In the genomic region with DNA sequence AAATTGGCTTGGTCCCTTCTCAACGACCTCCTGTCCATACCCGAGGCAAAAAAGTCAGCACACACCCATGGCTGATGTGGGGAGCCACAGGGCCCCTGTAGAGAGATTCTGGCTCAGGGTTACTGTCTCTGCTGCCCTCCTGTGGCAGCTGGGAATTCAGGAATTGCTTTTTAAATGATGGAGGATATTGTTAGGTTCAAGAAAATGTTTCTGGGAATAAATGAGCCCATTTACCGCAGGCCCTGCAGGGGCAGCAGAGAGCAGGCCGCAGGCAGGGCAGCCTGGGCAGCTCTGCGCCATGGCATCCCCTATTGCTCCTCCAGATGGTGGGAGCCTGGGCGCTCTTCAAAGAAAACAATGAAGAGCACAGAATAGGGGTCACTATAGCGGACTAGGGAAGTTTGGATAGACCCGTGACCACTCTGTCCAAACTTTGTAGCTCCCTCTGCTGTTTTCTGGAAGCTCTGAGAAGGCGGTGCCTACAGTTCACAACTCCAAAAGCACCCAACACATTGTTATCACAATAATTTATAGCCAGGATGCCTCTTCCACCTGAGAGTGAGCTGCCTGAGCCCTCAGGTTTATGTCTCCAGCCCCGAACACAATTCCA, we compare ENCODE assay signal across 8 cellular contexts.
A peak's percentile ranks its signal among the peaks of the same experiment; 100 is the strongest.
DNase-seq lines count a peak whose midpoint lies in the region; ATAC-seq and TF ChIP-seq lines count a peak whose summit lies in the region.

No MANE protein-coding gene starts in this region.

- H3K79me2 ChIP-seq in Karpas-422 (ENCODE audit: low read length) = no peaks in the 10 kb centered on the region

- intact Hi-C loops in lower leg skin (cut with DNase I; ENCODE audit: low total_unique reads) = no loop called here

- H3K9me2 ChIP-seq in Karpas-422 (replicated peaks; ENCODE audit: insufficient read depth, low read length) = no peaks in the 10 kb centered on the region

- no peak overlapping the region for H3K27ac ChIP-seq in Karpas-422 (ENCODE audit: low read length)

- TF ChIP-seq CTCF in kidney epithelial cell (IDR thresholded peaks at IDR 0.05; ENCODE audit: insufficient read depth, low read length, poor library complexity, severe bottlenecking) (peak; percentile 49), lower leg skin (IDR thresholded peaks at IDR 0.05) (no peak)

- DNase-seq in NCI-H82 (lab: John Stamatoyannopoulos, UW) = peak; percentile 73
- no peak for DNase-seq in NCI-H82 treated with DMSO at 0.1 percent for 48 hours (lab: John Stamatoyannopoulos, UW; ENCODE audit: unreplicated experiment)
- DNase-seq in Karpas-422 = peak; percentile 53
- DNase-seq in UCSD-AML1 (lab: John Stamatoyannopoulos, UW; ENCODE audit: unreplicated experiment) = peak; percentile 37
- no peak for DNase-seq in kidney epithelial cell (ENCODE audit: low read depth)
- no peak for DNase-seq in lower leg skin (ENCODE audit: low spot score in 2 of 2)

- H2AFZ ChIP-seq in Karpas-422 (ENCODE audit: low read length) = no peak overlapping the region

- no peak for TF ChIP-seq POLR2A in lower leg skin (IDR thresholded peaks at IDR 0.05)

- H3K9ac ChIP-seq in Karpas-422 (ENCODE audit: low read length) = no peak overlapping the region

- no peaks in the 10 kb centered on the region for H3K27me3 ChIP-seq in Karpas-422 (ENCODE audit: low read length)
- H3K27me3 ChIP-seq in kidney epithelial cell (ENCODE audit: control insufficient read depth, insufficient read depth, low read length) = no peaks in the 10 kb centered on the region

- no peak overlapping the region for H3K4me2 ChIP-seq in Karpas-422 (ENCODE audit: low read depth, low read length, poor library complexity, severe bottlenecking)

- H4K20me1 ChIP-seq in Karpas-422 (ENCODE audit: insufficient read depth, low read depth, low read length) = no peaks in the 10 kb centered on the region

- no peak for ATAC-seq in HG03520 (IDR thresholded peaks at IDR 0.05; ENCODE audit: unreplicated experiment)
- ATAC-seq in GM19328 (IDR thresholded peaks at IDR 0.05; ENCODE audit: unreplicated experiment) = no peak

- no peak overlapping the region for H3K4me3 ChIP-seq in Karpas-422 (ENCODE audit: low read length)
- no peak overlapping the region for H3K4me3 ChIP-seq in kidney epithelial cell (ENCODE audit: low read depth, low read length)
- no peak overlapping the region for H3K4me3 ChIP-seq in lower leg skin (ENCODE audit: low read depth, poor library complexity, severe bottlenecking)

- no peaks in the 10 kb centered on the region for H3K36me3 ChIP-seq in Karpas-422 (ENCODE audit: insufficient read depth, low read length)
- no peaks in the 10 kb centered on the region for H3K36me3 ChIP-seq in kidney epithelial cell (ENCODE audit: control insufficient read depth, insufficient read depth, low read length)

- WGBS in lower leg skin, 2 donors = 87 to 90% methylated on average over 10 of the region's 10 CpGs

- H3K4me1 ChIP-seq in Karpas-422 (ENCODE audit: low read length) = no peaks in the 10 kb centered on the region

- H3K9me3 ChIP-seq in Karpas-422 (ENCODE audit: low read length) = no peaks in the 10 kb centered on the region

Comparison
In these comparisons a context has a peak if more than half of its experiments do, and no peak if none do; other contexts are left out.
1. DNase-seq: peak in NCI-H82 (single experiment), Karpas-422 (single experiment) and UCSD-AML1 (single experiment); none in NCI-H82 treated with DMSO at 0.1 percent for 48 hours (single experiment), kidney epithelial cell (single experiment) and lower leg skin (0 of 2).